ENCODE assay signal across 10 cellular contexts in genomic region chr13:64130600-64130999, GRCh38.
"Had no signal": no experiment of that assay in that cellular context is flagged by ENCODE, and none has a peak within 500 bp of the region (broad histone marks: within the 10 kb centered on the region; RNA-seq: fewer than 3 reads in every experiment).

No MANE protein-coding gene starts in this region.

- H3K36me3 ChIP-seq: ascending aorta, gastrocnemius medialis had no signal

- H3K9me3 ChIP-seq: ascending aorta, gastrocnemius medialis had no signal

- H3K4me3 Mint-ChIP-seq: activated CD4-positive, alpha-beta memory T cell treated with anti-CD3 and anti-CD28 coated beads for 36 hours; activated naive CD8-positive, alpha-beta T cell treated with anti-CD3 and anti-CD28 coated beads, Interleukin-2, amount 50 U/mL, for 24 hours had no signal

- H3K27me3 Mint-ChIP-seq: activated CD4-positive, alpha-beta memory T cell treated with anti-CD3 and anti-CD28 coated beads for 36 hours; activated naive CD8-positive, alpha-beta T cell treated with anti-CD3 and anti-CD28 coated beads, Interleukin-2, amount 50 U/mL, for 24 hours had no signal

- ATAC-seq: activated naive CD8-positive, alpha-beta T cell treated with anti-CD3 and anti-CD28 coated beads, Interleukin-2, amount 50 U/mL, for 24 hours; gastrocnemius medialis; stimulated activated naive CD8-positive, alpha-beta T cell treated with anti-CD3 and anti-CD28 coated beads, Interleukin-15, Interleukin-2, amounts not matched to agents 100 U/mL and 50 U/mL, for 24 hours had no signal

- H3K4me3 ChIP-seq: ascending aorta, gastrocnemius medialis had no signal

- H3K9ac ChIP-seq: parathyroid adenoma had no signal

- H3K27me3 ChIP-seq: ascending aorta, gastrocnemius medialis had no signal

- DNase-seq: activated CD4-positive, alpha-beta memory T cell treated with anti-CD3 and anti-CD28 coated beads for 36 hours; activated naive CD8-positive, alpha-beta T cell treated with anti-CD3 and anti-CD28 coated beads, Interleukin-2, amount 50 U/mL, for 24 hours; activated T-cell treated with anti-CD3 and anti-CD28 coated beads, Interleukin-2, amount 50 U/mL, for 48 hours; gastrocnemius medialis; mesendoderm; stimulated activated CD4-positive, alpha-beta T cell treated with anti-CD3 and anti-CD28 coated beads, Interleukin-12 subunit alpha, Interleukin-12 subunit beta, amount 100 ng/mL, for 4 hours; stimulated activated CD4-positive, alpha-beta T cell treated with anti-CD3 and anti-CD28 coated beads, Interleukin-2, amount 100 ng/mL, for 48 hours; stimulated activated naive CD8-positive, alpha-beta T cell treated with anti-CD3 and anti-CD28 coated beads, Interleukin-15, Interleukin-2, amounts not matched to agents 100 U/mL and 50 U/mL, for 24 hours had no signal

- H2AFZ ChIP-seq: parathyroid adenoma had no signal

- H3K4me1 Mint-ChIP-seq: activated naive CD8-positive, alpha-beta T cell treated with anti-CD3 and anti-CD28 coated beads, Interleukin-2, amount 50 U/mL, for 24 hours had no signal

- H3K4me1 ChIP-seq: ascending aorta, gastrocnemius medialis, parathyroid adenoma had no signal

- H3K27ac Mint-ChIP-seq: activated CD4-positive, alpha-beta memory T cell treated with anti-CD3 and anti-CD28 coated beads for 36 hours; activated naive CD8-positive, alpha-beta T cell treated with anti-CD3 and anti-CD28 coated beads, Interleukin-2, amount 50 U/mL, for 24 hours had no signal

- H3K36me3 Mint-ChIP-seq: activated CD4-positive, alpha-beta memory T cell treated with anti-CD3 and anti-CD28 coated beads for 36 hours had no signal

- H3K27ac ChIP-seq: ascending aorta, gastrocnemius medialis, parathyroid adenoma had no signal
